ENCODE assay signal across 1 cellular context in genomic region chr1:109613396-109614147, GRCh38.
TF ChIP-seq lines count a peak whose summit lies in the region.

No MANE protein-coding gene starts in this region.

TF ChIP-seq in IMR-90, 13 proteins besides CTCF, POLR2A, EP300 and RAD21:
- no peak for TF ChIP-seq ELK1 (IDR thresholded peaks at IDR 0.05; ENCODE audit: borderline replicate concordance, low read depth, low read length)
- TF ChIP-seq MAZ (IDR thresholded peaks at IDR 0.05; ENCODE audit: borderline replicate concordance, low read depth, low read length), result no peak
- no peak for TF ChIP-seq SMC3 (IDR thresholded peaks at IDR 0.05; ENCODE audit: low read depth, low read length)
- TF ChIP-seq USF2 (IDR thresholded peaks at IDR 0.05; ENCODE audit: low read depth, low read length), result no peak
- no peak for TF ChIP-seq RCOR1 (IDR thresholded peaks at IDR 0.05; ENCODE audit: insufficient replicate concordance, low read length)
- TF ChIP-seq FOS (IDR thresholded peaks at IDR 0.05; ENCODE audit: low read depth, low read length), result no peak
- no peak for TF ChIP-seq RFX5 (IDR thresholded peaks at IDR 0.05; ENCODE audit: low read depth, low read length)
- no peak for TF ChIP-seq MAFK (IDR thresholded peaks at IDR 0.05; ENCODE audit: low read depth, low read length)
- no peak for TF ChIP-seq MXI1 (IDR thresholded peaks at IDR 0.05; ENCODE audit: borderline replicate concordance, low read depth, low read length)
- no peak for TF ChIP-seq NFE2L2 (IDR thresholded peaks at IDR 0.05; ENCODE audit: low read depth, low read length)
- no peak for TF ChIP-seq CHD1 (IDR thresholded peaks at IDR 0.05; ENCODE audit: low read depth, low read length)
- TF ChIP-seq CEBPB (IDR thresholded peaks at IDR 0.05; ENCODE audit: low read depth, low read length), result no peak
- TF ChIP-seq BHLHE40 (IDR thresholded peaks at IDR 0.05; ENCODE audit: low read depth, low read length), result no peak
